24 cellular contexts compared by ENCODE assay signal in genomic region chr13:23182142-23182541, GRCh38. TPM values are rescaled to one million over a fixed set of nuclear protein-coding genes. Genes with fewer than 3 reads are reported as not detected.
"Had no signal": no experiment of that assay in that cellular context is flagged by ENCODE, and none has a peak within 500 bp of the region (broad histone marks: within the 10 kb centered on the region; RNA-seq: fewer than 3 reads in every experiment).

No MANE protein-coding gene starts in this region.

- H3K9me3 Mint-ChIP-seq: dendritic cell treated with granulocyte-macrophage colony-stimulating factor and Interleukin-4, amounts not matched to agents 40 ng/mL and 50 ng/mL, for 4 days; neural crest cell had no signal

- H3K36me3 ChIP-seq: esophagus muscularis mucosa, gastroesophageal sphincter, ovary, right lobe of liver, tibial artery, upper lobe of right lung, vagina had no signal

- DNase-seq: cerebellar nuclear complex; effector memory CD8-positive, alpha-beta T cell; glutamatergic neuron; kidney; left cardiac atrium; mesendoderm; naive thymus-derived CD8-positive, alpha-beta T cell; ovary; right lobe of liver; stimulated activated CD4-positive, alpha-beta T cell treated with anti-CD3 and anti-CD28 coated beads, Interleukin-2, amount 100 ng/mL, for 48 hours; stimulated activated naive CD4-positive, alpha-beta T cell treated with Interleukin-2 at 50 U/mL for 16 hours; tibial artery; upper lobe of right lung had no signal

- H3K36me3 Mint-ChIP-seq: naive thymus-derived CD8-positive, alpha-beta T cell had no signal

- H3K9me3 ChIP-seq: esophagus muscularis mucosa, gastroesophageal sphincter, ovary, right lobe of liver, tibial artery, upper lobe of right lung, vagina had no signal

- H3K27ac ChIP-seq: epithelial cell of prostate, esophagus muscularis mucosa, gastroesophageal sphincter, hepatocyte, ovary, right lobe of liver, skin epidermis, tibial artery, upper lobe of right lung, vagina had no signal

- H3K4me1 Mint-ChIP-seq: naive thymus-derived CD8-positive, alpha-beta T cell; neural crest cell had no signal

- H3K4me1 ChIP-seq: esophagus muscularis mucosa, gastroesophageal sphincter, right lobe of liver, tibial artery, upper lobe of right lung, vagina had no signal

- H3K4me3 ChIP-seq: esophagus muscularis mucosa, gastroesophageal sphincter, hepatocyte, ovary, right lobe of liver, skin epidermis, tibial artery, upper lobe of right lung, vagina had no signal

- ATAC-seq: effector memory CD8-positive, alpha-beta T cell; gastroesophageal sphincter; naive thymus-derived CD8-positive, alpha-beta T cell; right lobe of liver; upper lobe of right lung had no signal

- H3K27me3 ChIP-seq: esophagus muscularis mucosa, gastroesophageal sphincter, hepatocyte, ovary, right lobe of liver, tibial artery, upper lobe of right lung, vagina had no signal

- H3K27me3 Mint-ChIP-seq: dendritic cell treated with granulocyte-macrophage colony-stimulating factor and Interleukin-4, amounts not matched to agents 40 ng/mL and 50 ng/mL, for 4 days had no signal

- H3K27ac Mint-ChIP-seq: dendritic cell treated with granulocyte-macrophage colony-stimulating factor and Interleukin-4, amounts not matched to agents 40 ng/mL and 50 ng/mL, for 4 days; effector memory CD8-positive, alpha-beta T cell; naive thymus-derived CD8-positive, alpha-beta T cell had no signal

- H3K4me3 Mint-ChIP-seq: dendritic cell treated with granulocyte-macrophage colony-stimulating factor and Interleukin-4, amounts not matched to agents 40 ng/mL and 50 ng/mL, for 4 days; effector memory CD8-positive, alpha-beta T cell; naive thymus-derived CD8-positive, alpha-beta T cell; neural crest cell had no signal

RNA-seq across cellular contexts. Expression of gene SGCG, which starts 1.4 kb away (rescaled TPM):
- total RNA-seq: fibroblast of villous mesenchyme; liver; lung microvascular endothelial cell; naive thymus-derived CD8-positive, alpha-beta T cell; neural crest cell; right lobe of liver; vagina had no signal
